ENCODE assay signal across 1 cellular context in genomic region chr6:3891889-3892288, GRCh38.
TF ChIP-seq lines count a peak whose summit lies in the region.

No MANE protein-coding gene starts in this region.

TF ChIP-seq in HepG2, 621 proteins besides CTCF, POLR2A, EP300 and RAD21 (continued from another document):
- TF ChIP-seq ZNF407 (CRISPR knock-in tag; IDR thresholded peaks at IDR 0.05; ENCODE audit: not compliant biosample characterization) (no peak), PRPF4 (IDR thresholded peaks at IDR 0.05; ENCODE audit: low read depth, low read length, poor library complexity, severe bottlenecking) (no peak)
